Comparison of ENCODE assay signal across 12 cellular contexts in genomic region chr22:30821863-30822215, GRCh38.
DNase-seq lines count a peak whose midpoint lies in the region; ATAC-seq lines count a peak whose summit lies in the region.
"Had no signal": no experiment of that assay in that cellular context is flagged by ENCODE, and none has a peak within 500 bp of the region (broad histone marks: within the 10 kb centered on the region; RNA-seq: fewer than 3 reads in every experiment).

No MANE protein-coding gene starts in this region.

- peaks cover 2 to 12% (median 5%) of the 10 kb centered on the region in 7 donors for H3K4me1 Mint-ChIP-seq in naive thymus-derived CD4-positive, alpha-beta T cell

- H3K9me3 ChIP-seq in HUES64 (ENCODE audit: insufficient read depth, low read depth, low read length), result no peaks in the 10 kb centered on the region
- no peaks in the 10 kb centered on the region for H3K9me3 ChIP-seq in effector memory CD4-positive, alpha-beta T cell (ENCODE audit: control insufficient read depth, low read length)
- no peaks in the 10 kb centered on the region for H3K9me3 ChIP-seq in naive thymus-derived CD4-positive, alpha-beta T cell (ENCODE audit: control insufficient read depth in 2 of 3, low read length in 3 of 3)

- no peak overlapping the region for H3K27ac Mint-ChIP-seq in naive thymus-derived CD4-positive, alpha-beta T cell

- peaks cover 0 to 3% (median 0%) of the 10 kb centered on the region in 11 donors for H3K9me3 Mint-ChIP-seq in naive thymus-derived CD4-positive, alpha-beta T cell

- DNase-seq in effector memory CD4-positive, alpha-beta T cell, result no peak
- no peak for DNase-seq in naive thymus-derived CD4-positive, alpha-beta T cell
- DNase-seq in dedifferentiated amniotic fluid mesenchymal stem cell (ENCODE audit: extremely low spot score) (no peak), amygdala (lab: John Stamatoyannopoulos, UW) (no peak), NCI-H1105 (lab: John Stamatoyannopoulos, UW) (no peak)
- DNase-seq: DMS 273 treated with DMSO at 0.1 percent for 48 hours, GOT3, MM.1S had no signal

- H3K4me1 ChIP-seq in ACC112 (ENCODE audit: control insufficient read depth, insufficient read depth, low read length, unreplicated experiment), result no peaks in the 10 kb centered on the region
- no peaks in the 10 kb centered on the region; the same call in 1 of the 2 replicates for H3K4me1 ChIP-seq in HUES64 (ENCODE audit: insufficient read depth, low read length)
- peaks cover 11% of the 10 kb centered on the region for H3K4me1 ChIP-seq in effector memory CD4-positive, alpha-beta T cell (ENCODE audit: control insufficient read depth, insufficient read depth, low read length, poor library complexity, severe bottlenecking)
- H3K4me1 ChIP-seq in naive thymus-derived CD4-positive, alpha-beta T cell (ENCODE audit: control insufficient read depth in 2 of 2, insufficient read depth in 2 of 2, low read length in 2 of 2), result peaks cover 0 to 3% of the 10 kb centered on the region in 2 donors
- H3K4me1 ChIP-seq: parathyroid adenoma had no signal

- H3K36me3 Mint-ChIP-seq in naive thymus-derived CD4-positive, alpha-beta T cell, result peaks cover 0 to 4% (median 0%) of the 10 kb centered on the region in 5 donors

- POLR2A ChIA-PET in naive thymus-derived CD4-positive, alpha-beta T cell (lab: Charles Lee), result no interaction called here

- peak overlapping the region; percentile 56; the same call in 1 of the 2 replicates for H3K9ac ChIP-seq in HUES64 (ENCODE audit: low read depth, low read length)
- H3K9ac ChIP-seq: parathyroid adenoma had no signal

- H2AFZ ChIP-seq in ACC112 (ENCODE audit: low read length, unreplicated experiment), result no peak overlapping the region
- H2AFZ ChIP-seq: parathyroid adenoma had no signal

- peak overlapping the region in 8 of 10 donors; percentile 29 to 76 (median 62) for H3K4me3 Mint-ChIP-seq in naive thymus-derived CD4-positive, alpha-beta T cell

- intact Hi-C loops in naive thymus-derived CD4-positive, alpha-beta T cell (cut with micrococcal nuclease), result no loop called here

- H3K36me3 ChIP-seq in ACC112 (ENCODE audit: insufficient read depth, low read length), result no peaks in the 10 kb centered on the region
- H3K36me3 ChIP-seq in HUES64 (ENCODE audit: insufficient read depth, low read length), result no peaks in the 10 kb centered on the region
- H3K36me3 ChIP-seq in effector memory CD4-positive, alpha-beta T cell (ENCODE audit: control insufficient read depth, insufficient read depth, low read length), result no peaks in the 10 kb centered on the region
- H3K36me3 ChIP-seq in naive thymus-derived CD4-positive, alpha-beta T cell (ENCODE audit: control insufficient read depth in 2 of 3, insufficient read depth in 3 of 3, low read length in 3 of 3), result no peaks in the 10 kb centered on the region

- no peak overlapping the region for H3K27ac ChIP-seq in ACC112 (ENCODE audit: low read depth, low read length)
- H3K27ac ChIP-seq in HUES64 (ENCODE audit: low read depth, low read length), result no peak overlapping the region
- no peak overlapping the region for H3K27ac ChIP-seq in effector memory CD4-positive, alpha-beta T cell (ENCODE audit: insufficient read depth, low read length, poor library complexity, severe bottlenecking)
- no peak overlapping the region for H3K27ac ChIP-seq in naive thymus-derived CD4-positive, alpha-beta T cell (ENCODE audit: low read depth, low read length)
- H3K27ac ChIP-seq: parathyroid adenoma had no signal

- 57% methylated on average over 8 of the region's 8 CpGs for WGBS in HUES64

- CTCF ChIA-PET in naive thymus-derived CD4-positive, alpha-beta T cell (lab: Charles Lee), result no interaction called here

- peaks cover 43 to 61% (median 52%) of the 10 kb centered on the region in 5 donors for H3K27me3 Mint-ChIP-seq in naive thymus-derived CD4-positive, alpha-beta T cell

- H3K27me3 ChIP-seq in ACC112 (ENCODE audit: insufficient read depth, low read length) (peaks cover 4% of the 10 kb centered on the region; the same call in 1 of the 2 replicates), HUES64 (ENCODE audit: insufficient read depth, low read length) (peaks cover 51% of the 10 kb centered on the region)
- H3K27me3 ChIP-seq in effector memory CD4-positive, alpha-beta T cell (replicated peaks; ENCODE audit: control insufficient read depth, insufficient read depth, low read length, poor library complexity, severe bottlenecking), result no peaks in the 10 kb centered on the region
- H3K27me3 ChIP-seq in naive thymus-derived CD4-positive, alpha-beta T cell (ENCODE audit: control insufficient read depth in 2 of 2, insufficient read depth in 2 of 2, low read length in 2 of 2), result peaks cover 0 to 12% of the 10 kb centered on the region in 2 donors

- no peak for ATAC-seq in naive thymus-derived CD4-positive, alpha-beta T cell
- no peak for ATAC-seq in GM21576 (IDR thresholded peaks at IDR 0.05; ENCODE audit: unreplicated experiment)

- peak overlapping the region; percentile 72 for H3K4me3 ChIP-seq in ACC112 (ENCODE audit: low read depth, low read length)
- H3K4me3 ChIP-seq in HUES64 (ENCODE audit: low read length), result peak overlapping the region; percentile 67
- H3K4me3 ChIP-seq in effector memory CD4-positive, alpha-beta T cell (ENCODE audit: insufficient read depth, low read depth, low read length, poor library complexity, severe bottlenecking), result peak overlapping the region; percentile 37
- H3K4me3 ChIP-seq in naive thymus-derived CD4-positive, alpha-beta T cell (ENCODE audit: low read length), result no peak overlapping the region

- no peaks in the 10 kb centered on the region for H3K79me2 ChIP-seq in ACC112 (ENCODE audit: control insufficient read depth, insufficient read depth, low read length, unreplicated experiment)
- H3K79me2 ChIP-seq: parathyroid adenoma had no signal
